In the genomic region with DNA sequence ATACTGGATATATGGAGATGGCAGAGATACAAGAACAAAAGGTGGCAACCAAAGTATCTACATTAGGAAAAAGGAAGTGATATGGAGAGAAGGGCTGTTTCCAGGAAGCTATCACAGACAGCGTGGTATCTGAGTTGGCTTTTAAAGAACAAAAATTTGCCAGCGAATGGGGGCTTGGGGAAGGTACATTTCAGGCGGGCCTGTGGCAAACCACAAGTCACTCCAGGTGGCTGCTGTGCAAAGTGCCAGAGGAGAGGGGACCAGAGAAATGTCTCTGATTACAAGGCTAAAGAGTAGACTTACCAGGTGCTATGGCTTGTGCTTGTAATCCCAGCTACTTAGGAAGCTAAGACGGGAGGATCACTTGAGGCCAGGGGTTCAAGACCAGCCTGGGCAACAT, we compare ENCODE assay signal across 19 cellular contexts.
A peak's percentile ranks its signal among the peaks of the same experiment; 100 is the strongest.
DNase-seq lines count a peak whose midpoint lies in the region; ATAC-seq, FAIRE-seq and TF ChIP-seq lines count a peak whose summit lies in the region.
"Had no signal": no experiment of that assay in that cellular context is flagged by ENCODE, and none has a peak within 500 bp of the region (broad histone marks: within the 10 kb centered on the region; RNA-seq: fewer than 3 reads in every experiment).

No MANE protein-coding gene starts in this region.

- H3K27ac ChIP-seq in BLaER1 treated with 17β-estradiol and CSF1 and Interleukin-3, amounts not matched to agents 10 nM and 100 nM, result no peak overlapping the region
- H3K27ac ChIP-seq in KMS-11 (peak overlapping the region; percentile 24; the same call in 1 of the 2 replicates), OCI-LY7 (ENCODE audit: low read depth, low read length, poor library complexity, severe bottlenecking) (no peak overlapping the region)

- intact Hi-C loops in OCI-LY7 (cut with micrococcal nuclease; ENCODE audit: unreplicated experiment) (no loop called here), posterior vena cava (cut with DNase I) (no loop called here)

- H3K27me3 Mint-ChIP-seq in activated CD8-positive, alpha-beta T cell treated with anti-CD3 and anti-CD28 coated beads, Interleukin-2, amount 10 ng/mL, durations not matched to agents 7 days and 5 days (ENCODE audit: low read depth), result no peaks in the 10 kb centered on the region

- no peaks in the 10 kb centered on the region for H4K20me1 ChIP-seq in BLaER1 treated with 17β-estradiol and CSF1 and Interleukin-3, amounts not matched to agents 10 nM and 100 nM
- H4K20me1 ChIP-seq in KMS-11 (ENCODE audit: insufficient read depth) (no peaks in the 10 kb centered on the region), OCI-LY7 (ENCODE audit: insufficient read depth, low read length) (no peaks in the 10 kb centered on the region)

- H3K79me2 ChIP-seq in KMS-11 (ENCODE audit: insufficient read depth, low read depth), result no peaks in the 10 kb centered on the region
- H3K79me2 ChIP-seq in OCI-LY7 (ENCODE audit: insufficient read depth, low read depth, low read length), result no peaks in the 10 kb centered on the region

- TF ChIP-seq CTCF in KMS-11 (conservative IDR thresholded peaks at IDR 0.05; ENCODE audit: low read depth, low read length) (no peak), OCI-LY7 (conservative IDR thresholded peaks at IDR 0.05; ENCODE audit: low read length) (no peak)

- no peak overlapping the region for H3K4me3 ChIP-seq in BLaER1 treated with 17β-estradiol and CSF1 and Interleukin-3, amounts not matched to agents 10 nM and 100 nM
- H3K4me3 ChIP-seq in KMS-11 (IDR thresholded peaks at IDR 0.05; ENCODE audit: insufficient read depth, low read depth, low read length), result no peak overlapping the region
- H3K4me3 ChIP-seq in OCI-LY7 (ENCODE audit: low read depth, low read length, poor library complexity, severe bottlenecking), result no peak overlapping the region

- H3K36me3 Mint-ChIP-seq in activated CD8-positive, alpha-beta T cell treated with anti-CD3 and anti-CD28 coated beads, Interleukin-2, amount 10 ng/mL, durations not matched to agents 7 days and 5 days (ENCODE audit: low read depth), result peaks cover 4% of the 10 kb centered on the region
- H3K36me3 Mint-ChIP-seq: CD14-positive monocyte had no signal

- no peaks in the 10 kb centered on the region for H3K27me3 ChIP-seq in BLaER1 treated with 17β-estradiol and CSF1 and Interleukin-3, amounts not matched to agents 10 nM and 100 nM
- no peaks in the 10 kb centered on the region; the same call in 1 of the 2 replicates for H3K27me3 ChIP-seq in KMS-11 (ENCODE audit: insufficient read depth, low read depth)

- peak; percentile 4 for DNase-seq in OCI-LY7 (ENCODE audit: low spot score)
- DNase-seq in activated CD8-positive, alpha-beta T cell treated with anti-CD3 and anti-CD28 coated beads, Interleukin-2, amount 10 ng/mL, durations not matched to agents 7 days and 5 days, result peak; percentile 24
- DNase-seq in posterior vena cava (ENCODE audit: low spot score), result no peak
- DNase-seq in frontal cortex (ENCODE audit: low spot score in 2 of 2), result no peak
- DNase-seq in RCC 7860 (ENCODE audit: low spot score), result no peak
- DNase-seq: DMS 273 treated with DMSO at 0.1 percent for 48 hours, Karpas-422, MV-4-11, NCI-H1436, NCI-H2081, NCI-H748 treated with DMSO at 0.1 percent for 48 hours had no signal

- no peaks in the 10 kb centered on the region for H3K9me3 Mint-ChIP-seq in activated CD8-positive, alpha-beta T cell treated with anti-CD3 and anti-CD28 coated beads, Interleukin-2, amount 10 ng/mL, durations not matched to agents 7 days and 5 days (ENCODE audit: insufficient read depth)

- peaks cover 0 to 29% (median 16%) of the 10 kb centered on the region in 10 experiments; a peak in 17 of 20 replicates for H3K4me1 ChIP-seq in BLaER1 treated with 17β-estradiol and CSF1 and Interleukin-3, amounts not matched to agents 10 nM and 100 nM
- peaks cover 40% of the 10 kb centered on the region for H3K4me1 ChIP-seq in KMS-11 (ENCODE audit: low read depth, poor library complexity, severe bottlenecking)
- H3K4me1 ChIP-seq in OCI-LY7 (ENCODE audit: insufficient read depth, low read length, poor library complexity, severe bottlenecking), result peaks cover 13% of the 10 kb centered on the region

- H3K36me3 ChIP-seq in BLaER1 treated with 17β-estradiol and CSF1 and Interleukin-3, amounts not matched to agents 10 nM and 100 nM, result 0 out of 22 replicates have a peak, but pooled peaks cover 0 to 5% (median 0%) of the 10 kb centered on the region in 11 experiments
- H3K36me3 ChIP-seq in KMS-11 (ENCODE audit: insufficient read depth), result no peaks in the 10 kb centered on the region
- no peaks in the 10 kb centered on the region for H3K36me3 ChIP-seq in OCI-LY7 (ENCODE audit: insufficient read depth, low read length)

- H3K9me2 ChIP-seq in OCI-LY7 (ENCODE audit: insufficient read depth, low read length), result no peaks in the 10 kb centered on the region

- peak overlapping the region in 9 of 11 experiments; percentile 16 to 46 (median 33); a peak in 10 of 22 replicates for H3K4me2 ChIP-seq in BLaER1 treated with 17β-estradiol and CSF1 and Interleukin-3, amounts not matched to agents 10 nM and 100 nM
- H3K4me2 ChIP-seq in KMS-11, result peak overlapping the region; percentile 4; the same call in 1 of the 2 replicates
- no peak overlapping the region for H3K4me2 ChIP-seq in OCI-LY7 (ENCODE audit: low read length)

- no peak overlapping the region for H3K4me3 Mint-ChIP-seq in activated CD8-positive, alpha-beta T cell treated with anti-CD3 and anti-CD28 coated beads, Interleukin-2, amount 10 ng/mL, durations not matched to agents 7 days and 5 days
- H3K4me3 Mint-ChIP-seq: CD14-positive monocyte had no signal

- H3K9ac ChIP-seq in BLaER1 treated with 17β-estradiol and CSF1 and Interleukin-3, amounts not matched to agents 10 nM and 100 nM, result no peak overlapping the region
- no peak overlapping the region for H3K9ac ChIP-seq in KMS-11

- H3K4me1 Mint-ChIP-seq in activated CD8-positive, alpha-beta T cell treated with anti-CD3 and anti-CD28 coated beads, Interleukin-2, amount 10 ng/mL, durations not matched to agents 7 days and 5 days (ENCODE audit: low read depth), result peaks cover 22% of the 10 kb centered on the region

- H3K9me3 ChIP-seq in BLaER1 treated with 17β-estradiol and CSF1 and Interleukin-3, amounts not matched to agents 10 nM and 100 nM (replicated peaks in 1 of 11), result no peaks in the 10 kb centered on the region
- H3K9me3 ChIP-seq in OCI-LY7 (ENCODE audit: low read length), result no peaks in the 10 kb centered on the region

- POLR2A ChIA-PET in OCI-LY7 (lab: Charles Lee), result no interaction called here
- POLR2A ChIA-PET in activated CD8-positive, alpha-beta T cell treated with anti-CD3 and anti-CD28 coated beads, Interleukin-2, amount 10 ng/mL, durations not matched to agents 7 days and 5 days (lab: Charles Lee), result no interaction called here

- no peak for ATAC-seq in activated CD8-positive, alpha-beta T cell treated with anti-CD3 and anti-CD28 coated beads, Interleukin-2, amount 10 ng/mL, durations not matched to agents 7 days and 5 days
- no peak for ATAC-seq in HG03565 (IDR thresholded peaks at IDR 0.05; ENCODE audit: unreplicated experiment)
- ATAC-seq: Panc1, Right ventricle myocardium inferior had no signal

- no TSS peak for BruUV-seq in OCI-LY7 (replicated peaks; lab: Mats Ljungman, UMichigan)

- H2AFZ ChIP-seq in KMS-11 (ENCODE audit: low read depth) (no peak overlapping the region), OCI-LY7 (ENCODE audit: low read length) (no peak overlapping the region)

- no peak for FAIRE-seq in frontal cortex (lab: Jason Lieb, UNC)
- FAIRE-seq in RCC 7860 (lab: Jason Lieb, UNC), result no peak
- FAIRE-seq: A204.1, H1 had no signal

- H3K27ac Mint-ChIP-seq in activated CD8-positive, alpha-beta T cell treated with anti-CD3 and anti-CD28 coated beads, Interleukin-2, amount 10 ng/mL, durations not matched to agents 7 days and 5 days, result peak overlapping the region; percentile 50
- H3K27ac Mint-ChIP-seq: CD14-positive monocyte had no signal

- CTCF ChIA-PET in OCI-LY7 (lab: Charles Lee; ENCODE audit: unreplicated experiment), result no interaction called here
- CTCF ChIA-PET in activated CD8-positive, alpha-beta T cell treated with anti-CD3 and anti-CD28 coated beads, Interleukin-2, amount 10 ng/mL, durations not matched to agents 7 days and 5 days (lab: Charles Lee), result interaction anchor here (1.1 kb wide), 1 partner anchor 647 kb away, joined by 3 read pairs; the partner anchor contains the start of gene STAG1

Comparison
In these comparisons a context has a peak if more than half of its experiments do, and no peak if none do; other contexts are left out.
1. DNase-seq: peak in OCI-LY7 (single experiment) and activated CD8-positive, alpha-beta T cell treated with anti-CD3 and anti-CD28 coated beads, Interleukin-2, amount 10 ng/mL, durations not matched to agents 7 days and 5 days (single experiment); none in posterior vena cava (single experiment), frontal cortex (0 of 2) and RCC 7860 (single experiment).